ENCODE assay signal across 8 cellular contexts in genomic region chr3:46883252-46884185, GRCh38. TPM values are rescaled to one million over a fixed set of nuclear protein-coding genes. Genes with fewer than 3 reads are reported as not detected.
DNase-seq lines count a peak whose midpoint lies in the region; TF ChIP-seq lines count a peak whose summit lies in the region.

No MANE protein-coding gene starts in this region.

- H3K4me2 ChIP-seq in SK-N-SH: no peak overlapping the region

- H3K4me3 Mint-ChIP-seq in progenitor cell of endocrine pancreas (ENCODE audit: low read depth): peak overlapping the region; percentile 58

- WGBS in SK-N-SH (ENCODE audit: low lambda C conversion rate): 48% methylated on average over 5 of the region's 66 CpGs

- TF ChIP-seq RAD21 in SK-N-SH (IDR thresholded peaks at IDR 0.05; ENCODE audit: low read length): no peak

- H3K27me3 Mint-ChIP-seq in progenitor cell of endocrine pancreas: peaks cover 82% of the 10 kb centered on the region

- H3K9me3 Mint-ChIP-seq in progenitor cell of endocrine pancreas (ENCODE audit: low read depth): no peaks in the 10 kb centered on the region

- H3K4me1 Mint-ChIP-seq in progenitor cell of endocrine pancreas (ENCODE audit: low read depth): peaks cover 5% of the 10 kb centered on the region

- H3K9me3 ChIP-seq in SK-N-SH: no peaks in the 10 kb centered on the region

- H3K4me3 ChIP-seq in SK-N-SH (ENCODE audit: low read depth in 2 of 2, low read length in 1 of 2) (peak overlapping the region in 1 of 2 experiments; percentile 32; a peak in 2 of 4 replicates), foreskin fibroblast (ENCODE audit: low read depth in 1 of 2, low read length in 2 of 2) (peak overlapping the region in 1 of 2 donors; percentile 54)

- H3K27ac ChIP-seq in SK-N-SH (ENCODE audit: low read depth in 2 of 2, low read length in 1 of 2): no peak overlapping the region

- H2AFZ ChIP-seq in SK-N-SH (ENCODE audit: low read depth): no peak overlapping the region

- H3K36me3 Mint-ChIP-seq in progenitor cell of endocrine pancreas (ENCODE audit: insufficient read depth): no peaks in the 10 kb centered on the region

- no peaks in the 10 kb centered on the region for H4K20me1 ChIP-seq in SK-N-SH (ENCODE audit: insufficient read depth)

- no peaks in the 10 kb centered on the region for H3K36me3 ChIP-seq in SK-N-SH (replicated peaks in 1 of 2; ENCODE audit: control insufficient read depth in 1 of 2, insufficient read depth in 2 of 2, low read length in 1 of 2)

- TF ChIP-seq EP300 in SK-N-SH (IDR thresholded peaks at IDR 0.05; ENCODE audit: borderline replicate concordance in 1 of 2, low read depth in 1 of 2, low read length in 1 of 2): no peak

- no peaks in the 10 kb centered on the region for H3K79me2 ChIP-seq in SK-N-SH (ENCODE audit: insufficient read depth)

- peaks cover 7% of the 10 kb centered on the region for H3F3A ChIP-seq in SK-N-SH (replicated peaks; ENCODE audit: insufficient read depth)

- no peak overlapping the region for H3K9ac ChIP-seq in SK-N-SH

- peaks cover 0 to 11% of the 10 kb centered on the region in 2 experiments; a peak in 1 of 4 replicates for H3K4me1 ChIP-seq in SK-N-SH (ENCODE audit: control insufficient read depth in 1 of 2, insufficient read depth in 2 of 2, low read depth in 1 of 2, low read length in 1 of 2)

- POLR2A ChIA-PET in SK-N-SH (lab: Yijun Ruan, JAX): no interaction called here

- TF ChIP-seq CTCF in SK-N-SH (IDR thresholded peaks at IDR 0.05) (no peak), foreskin fibroblast (IDR thresholded peaks at IDR 0.05; ENCODE audit: low read depth, low read length) (no peak), progenitor cell of endocrine pancreas (IDR thresholded peaks at IDR 0.05; ENCODE audit: unreplicated experiment) (no peak)

- H3K27ac Mint-ChIP-seq in progenitor cell of endocrine pancreas: no peak overlapping the region

- H3K27me3 ChIP-seq in SK-N-SH (ENCODE audit: insufficient read depth): peaks cover 22% of the 10 kb centered on the region

- DNase-seq in GM03348 (ENCODE audit: low spot score) (peak; percentile 78), SK-N-SH (peak; percentile 84), foreskin fibroblast (peak; percentile 24 to 68), progenitor cell of endocrine pancreas (ENCODE audit: low spot score, unreplicated experiment) (peak; percentile 22), SW480 (ENCODE audit: low spot score) (no peak), NCI-H774 (lab: John Stamatoyannopoulos, UW) (no peak), DMS79 (lab: John Stamatoyannopoulos, UW) (no peak), MV-4-11 (lab: John Stamatoyannopoulos, UW) (no peak)

- no peaks in the 10 kb centered on the region for H3K9me2 ChIP-seq in SK-N-SH

- CTCF ChIA-PET in SK-N-SH (lab: Yijun Ruan, JAX): interaction anchor here (2.5 to 31.0 kb wide), 5 partner anchors 10 to 178 kb away, joined by 9 to 480 read pairs (median 17); partner anchors contain the start of gene PTH1R

TF ChIP-seq in SK-N-SH, 30 proteins besides CTCF, POLR2A, EP300 and RAD21:
- TF ChIP-seq, protein P1, sequence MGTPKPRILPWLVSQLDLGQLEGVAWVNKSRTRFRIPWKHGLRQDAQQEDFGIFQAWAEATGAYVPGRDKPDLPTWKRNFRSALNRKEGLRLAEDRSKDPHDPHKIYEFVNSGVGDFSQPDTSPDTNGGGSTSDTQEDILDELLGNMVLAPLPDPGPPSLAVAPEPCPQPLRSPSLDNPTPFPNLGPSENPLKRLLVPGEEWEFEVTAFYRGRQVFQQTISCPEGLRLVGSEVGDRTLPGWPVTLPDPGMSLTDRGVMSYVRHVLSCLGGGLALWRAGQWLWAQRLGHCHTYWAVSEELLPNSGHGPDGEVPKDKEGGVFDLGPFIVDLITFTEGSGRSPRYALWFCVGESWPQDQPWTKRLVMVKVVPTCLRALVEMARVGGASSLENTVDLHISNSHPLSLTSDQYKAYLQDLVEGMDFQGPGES (IDR thresholded peaks at IDR 0.05; ENCODE audit: low read depth, low read length): no peak
- TF ChIP-seq, protein P2, sequence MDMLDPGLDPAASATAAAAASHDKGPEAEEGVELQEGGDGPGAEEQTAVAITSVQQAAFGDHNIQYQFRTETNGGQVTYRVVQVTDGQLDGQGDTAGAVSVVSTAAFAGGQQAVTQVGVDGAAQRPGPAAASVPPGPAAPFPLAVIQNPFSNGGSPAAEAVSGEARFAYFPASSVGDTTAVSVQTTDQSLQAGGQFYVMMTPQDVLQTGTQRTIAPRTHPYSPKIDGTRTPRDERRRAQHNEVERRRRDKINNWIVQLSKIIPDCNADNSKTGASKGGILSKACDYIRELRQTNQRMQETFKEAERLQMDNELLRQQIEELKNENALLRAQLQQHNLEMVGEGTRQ (IDR thresholded peaks at IDR 0.05; ENCODE audit: borderline replicate concordance, low read depth, low read length): no peak
- TF ChIP-seq EZH2phosphoT487 (IDR thresholded peaks at IDR 0.05; ENCODE audit: borderline replicate concordance, low read depth) (no peak; the same call in 1 of the 2 replicates), JUND (IDR thresholded peaks at IDR 0.05) (no peak), NRF1 (IDR thresholded peaks at IDR 0.05; ENCODE audit: low read depth, low read length) (no peak), MEF2A (IDR thresholded peaks at IDR 0.05; ENCODE audit: borderline replicate concordance, low read depth) (no peak), ELF1 (IDR thresholded peaks at IDR 0.05) (no peak), FOXM1 (IDR thresholded peaks at IDR 0.05; ENCODE audit: low read depth) (no peak), MXI1 (IDR thresholded peaks at IDR 0.05; ENCODE audit: low read depth, low read length) (no peak), NFIC (IDR thresholded peaks at IDR 0.05; ENCODE audit: borderline replicate concordance) (no peak), TCF12 (IDR thresholded peaks at IDR 0.05) (no peak), CHD2 (IDR thresholded peaks at IDR 0.05; ENCODE audit: low read length, partially characterized antibody) (no peak)
TF ChIP-seq in SK-N-SH: peak in this region for 0.

RNA-seq across cellular contexts. Expression of gene PTH1R, which starts 6.0 kb away (rescaled TPM):
- polyA plus RNA-seq in SK-N-SH (2012; rRNA removed): 0.07 and 0.34 TPM in 2 replicates
- 0.18 and 0.49 TPM in 2 replicates for polyA plus RNA-seq in SK-N-SH (2012; cell fraction: cytosol; rRNA removed)
- 0.61 TPM in 2 replicates for polyA plus RNA-seq in SK-N-SH (2012; cell fraction: nucleus; rRNA removed)
- 0.26 and 0.40 TPM in 2 replicates for total RNA-seq in progenitor cell of endocrine pancreas

RNA-seq across cellular contexts. Expression of gene MYL3, which starts 20.3 kb away (rescaled TPM):
- polyA plus RNA-seq in SK-N-SH (2012; rRNA removed): not detected in 2 replicates
- not detected in 2 replicates for polyA plus RNA-seq in SK-N-SH (2012; cell fraction: cytosol; rRNA removed)
- not detected in 2 replicates for polyA plus RNA-seq in SK-N-SH (2012; cell fraction: nucleus; rRNA removed)
- 0.33 TPM in 1 of 2 replicates, not detected in the other for total RNA-seq in progenitor cell of endocrine pancreas

Comparison
In these comparisons a context has a peak if more than half of its experiments do, and no peak if none do; other contexts are left out.
1. DNase-seq: peak in GM03348 (single experiment), SK-N-SH (single experiment), foreskin fibroblast (2 of 2) and progenitor cell of endocrine pancreas (single experiment); none in SW480 (single experiment), NCI-H774 (single experiment), DMS79 (single experiment) and MV-4-11 (single experiment).